Comparison of ENCODE assay signal across 19 cellular contexts in the genomic region with DNA sequence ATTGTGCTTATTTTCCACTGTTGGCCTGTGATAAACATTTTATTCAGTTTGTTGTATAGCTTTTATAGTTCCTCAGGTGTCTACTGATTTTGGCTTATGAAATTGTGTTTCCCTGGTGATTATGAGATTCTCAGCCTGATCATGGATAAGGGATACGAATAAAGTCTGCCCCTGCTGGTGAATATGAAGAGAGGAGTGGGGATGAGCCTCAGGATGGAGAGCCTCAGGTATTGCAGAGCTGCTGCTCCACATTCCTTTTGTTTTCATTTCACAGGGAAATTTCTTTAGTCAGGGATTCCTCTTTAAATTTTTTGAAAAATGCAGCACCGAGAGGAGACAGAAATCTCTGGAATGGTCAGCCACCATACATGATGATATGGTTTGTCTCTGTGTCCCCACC. TPM values are rescaled to one million over a fixed set of nuclear protein-coding genes. Genes with fewer than 3 reads are reported as not detected.
DNase-seq lines count a peak whose midpoint lies in the region; ATAC-seq, FAIRE-seq and TF ChIP-seq lines count a peak whose summit lies in the region.
"Had no signal": no experiment of that assay in that cellular context is flagged by ENCODE, and none has a peak within 500 bp of the region (broad histone marks: within the 10 kb centered on the region; RNA-seq: fewer than 3 reads in every experiment).

No MANE protein-coding gene starts in this region.

- H3K79me2 ChIP-seq in HepG2 (ENCODE audit: insufficient read depth, low read length) = no peaks in the 10 kb centered on the region

- BruUV-seq in HepG2 (replicated peaks; lab: Mats Ljungman, UMichigan) = no TSS peak

- TF ChIP-seq EP300 in HepG2 (IDR thresholded peaks at IDR 0.05; ENCODE audit: low read depth in 2 of 2, low read length in 2 of 2) (no peak), HepG2 (CRISPR knock-in tag; IDR thresholded peaks at IDR 0.05; ENCODE audit: borderline replicate concordance) (no peak)

- H3K9ac ChIP-seq in HepG2 (ENCODE audit: insufficient read depth, low read depth, low read length) = no peak overlapping the region

- no peak overlapping the region for H2AFZ ChIP-seq in HepG2 (ENCODE audit: low read length)

- intact Hi-C loops in HepG2 (cut with micrococcal nuclease; ENCODE audit: unreplicated experiment) = no loop called here
- intact Hi-C loops in right lobe of liver (cut with DNase I) = no loop called here

- no peak overlapping the region for H3K27ac ChIP-seq in HepG2 (ENCODE audit: extremely low read length, insufficient read depth, low read length)
- H3K27ac ChIP-seq in right lobe of liver = no peak overlapping the region
- H3K27ac ChIP-seq: SK-N-MC, spleen, stomach had no signal

- in situ Hi-C loops in HepG2 (cut with HindIII; ENCODE audit: extremely low pct_ligation_motif_present, low pct_unique_long_range_greater_than_20kb) = no loop called here

- TF ChIP-seq POLR2A in HepG2 (IDR thresholded peaks at IDR 0.05; ENCODE audit: insufficient read depth in 1 of 2, low read depth in 2 of 2, low read length in 2 of 2) (no peak), right lobe of liver (IDR thresholded peaks at IDR 0.05) (no peak)

- CTCF ChIA-PET in HepG2 (lab: Yijun Ruan, JAX; ENCODE audit: low intra/inter-chr PET ratio, low total read pairs) = no interaction called here

- H4K20me1 ChIP-seq in HepG2 (ENCODE audit: insufficient read depth, low read length) = no peaks in the 10 kb centered on the region

- H3K9me3 ChIP-seq in HepG2 (ENCODE audit: low read length) (no peaks in the 10 kb centered on the region), right lobe of liver (no peaks in the 10 kb centered on the region)
- H3K9me3 ChIP-seq: spleen, stomach had no signal

- WGBS in HepG2 (ENCODE audit: low lambda C conversion rate) = 6% methylated on average over 2 of the region's 2 CpGs
- WGBS in right lobe of liver (ENCODE audit: insufficient coverage, low coverage, low lambda C conversion rate, missing lambda C conversion rate) = 57% methylated on average over 2 of the region's 2 CpGs

- H3K4me3 ChIP-seq in HepG2 (replicated peaks in 1 of 3; ENCODE audit: insufficient read depth in 1 of 3, low read depth in 2 of 3, low read length in 3 of 3) (no peak overlapping the region), right lobe of liver (no peak overlapping the region), fibroblast of villous mesenchyme (ENCODE audit: low read depth, low read length) (no peak overlapping the region)
- H3K4me3 ChIP-seq: SK-N-MC, spleen, stomach had no signal

- no peak overlapping the region for H3K4me2 ChIP-seq in HepG2 (ENCODE audit: low read depth, low read length)

- H3K36me3 ChIP-seq in HepG2 (replicated peaks in 1 of 2; ENCODE audit: control insufficient read depth in 1 of 2, insufficient read depth in 2 of 2, low read length in 2 of 2) (no peaks in the 10 kb centered on the region), right lobe of liver (no peaks in the 10 kb centered on the region)
- H3K36me3 ChIP-seq: spleen, stomach had no signal

- ATAC-seq in HepG2 (peak; percentile 54; the same call in 1 of the 3 replicates), right lobe of liver (no peak), SK-N-SH treated with all-trans-retinoic acid at 6 μM for 48 hours (peak; percentile 53; the same call in 1 of the 3 replicates), GM21423 (IDR thresholded peaks at IDR 0.05; ENCODE audit: unreplicated experiment) (no peak), HG03457 (IDR thresholded peaks at IDR 0.05; ENCODE audit: unreplicated experiment) (no peak)

- H3K27me3 ChIP-seq in HepG2 (ENCODE audit: control insufficient read depth in 1 of 2, insufficient read depth in 2 of 2, low read length in 2 of 2) = peaks cover 0 to 7% of the 10 kb centered on the region in 2 experiments; a peak in 2 of 5 replicates
- no peaks in the 10 kb centered on the region for H3K27me3 ChIP-seq in right lobe of liver

- TF ChIP-seq CTCF in HepG2 (CRISPR knock-in tag; IDR thresholded peaks at IDR 0.05) (no peak), right lobe of liver (IDR thresholded peaks at IDR 0.05) (no peak), fibroblast of villous mesenchyme (IDR thresholded peaks at IDR 0.05; ENCODE audit: insufficient read depth, low read depth, low read length) (peak; percentile 27)

- no peak for FAIRE-seq in HepG2 (lab: Jason Lieb, UNC)
- FAIRE-seq: frontal cortex had no signal

- DNase-seq in HepG2 (ENCODE audit: low spot score) (no peak), right lobe of liver (no peak), fibroblast of villous mesenchyme (ENCODE audit: low read depth) (no peak), DMS79 (lab: John Stamatoyannopoulos, UW) (no peak), NCI-H2107 treated with DMSO at 0.1 percent for 48 hours (lab: John Stamatoyannopoulos, UW; ENCODE audit: unreplicated experiment) (no peak)
- DNase-seq: activated CD8-positive, alpha-beta memory T cell treated with anti-CD3 and anti-CD28 coated beads for 24 hours; activated effector memory CD4-positive, alpha-beta T cell treated with Interleukin-2 at 50 U/mL for 16 hours; AML-193; amygdala; DMS153; immature natural killer cell; nucleus accumbens; spleen; stomach had no signal

- no peak for TF ChIP-seq RAD21 in HepG2 (CRISPR knock-in tag; IDR thresholded peaks at IDR 0.05)

- H3K4me1 ChIP-seq in HepG2 (ENCODE audit: insufficient read depth, low read length) = no peaks in the 10 kb centered on the region
- no peaks in the 10 kb centered on the region for H3K4me1 ChIP-seq in right lobe of liver
- H3K4me1 ChIP-seq: spleen, stomach had no signal

- POLR2A ChIA-PET in HepG2 (lab: Yijun Ruan, JAX) = no interaction called here

TF ChIP-seq in HepG2, 621 proteins besides CTCF, POLR2A, EP300 and RAD21 (continues in another document):
- TF ChIP-seq ZIK1 (CRISPR knock-in tag; IDR thresholded peaks at IDR 0.05; ENCODE audit: borderline replicate concordance, low read depth) (no peak), ZNF709 (CRISPR knock-in tag; IDR thresholded peaks at IDR 0.05) (no peak), ZNF605 (CRISPR knock-in tag; IDR thresholded peaks at IDR 0.05) (no peak)
- TF ChIP-seq, protein P1, sequence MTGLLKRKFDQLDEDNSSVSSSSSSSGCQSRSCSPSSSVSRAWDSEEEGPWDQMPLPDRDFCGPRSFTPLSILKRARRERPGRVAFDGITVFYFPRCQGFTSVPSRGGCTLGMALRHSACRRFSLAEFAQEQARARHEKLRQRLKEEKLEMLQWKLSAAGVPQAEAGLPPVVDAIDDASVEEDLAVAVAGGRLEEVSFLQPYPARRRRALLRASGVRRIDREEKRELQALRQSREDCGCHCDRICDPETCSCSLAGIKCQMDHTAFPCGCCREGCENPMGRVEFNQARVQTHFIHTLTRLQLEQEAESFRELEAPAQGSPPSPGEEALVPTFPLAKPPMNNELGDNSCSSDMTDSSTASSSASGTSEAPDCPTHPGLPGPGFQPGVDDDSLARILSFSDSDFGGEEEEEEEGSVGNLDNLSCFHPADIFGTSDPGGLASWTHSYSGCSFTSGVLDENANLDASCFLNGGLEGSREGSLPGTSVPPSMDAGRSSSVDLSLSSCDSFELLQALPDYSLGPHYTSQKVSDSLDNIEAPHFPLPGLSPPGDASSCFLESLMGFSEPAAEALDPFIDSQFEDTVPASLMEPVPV (CRISPR knock-in tag; IDR thresholded peaks at IDR 0.05) = no peak

TF ChIP-seq in SK-N-SH treated with all-trans-retinoic acid at 6 μM for 48 hours, 23 proteins besides CTCF, POLR2A, EP300 and RAD21 (continues in another document):
- no peak for TF ChIP-seq ISL1 (CRISPR knock-in tag; IDR thresholded peaks at IDR 0.05)
- TF ChIP-seq BACH2 (CRISPR knock-in tag; IDR thresholded peaks at IDR 0.05; ENCODE audit: borderline replicate concordance) = no peak
- TF ChIP-seq TCF4 (CRISPR knock-in tag; IDR thresholded peaks at IDR 0.05; ENCODE audit: borderline replicate concordance) = no peak
- TF ChIP-seq, protein P2, sequence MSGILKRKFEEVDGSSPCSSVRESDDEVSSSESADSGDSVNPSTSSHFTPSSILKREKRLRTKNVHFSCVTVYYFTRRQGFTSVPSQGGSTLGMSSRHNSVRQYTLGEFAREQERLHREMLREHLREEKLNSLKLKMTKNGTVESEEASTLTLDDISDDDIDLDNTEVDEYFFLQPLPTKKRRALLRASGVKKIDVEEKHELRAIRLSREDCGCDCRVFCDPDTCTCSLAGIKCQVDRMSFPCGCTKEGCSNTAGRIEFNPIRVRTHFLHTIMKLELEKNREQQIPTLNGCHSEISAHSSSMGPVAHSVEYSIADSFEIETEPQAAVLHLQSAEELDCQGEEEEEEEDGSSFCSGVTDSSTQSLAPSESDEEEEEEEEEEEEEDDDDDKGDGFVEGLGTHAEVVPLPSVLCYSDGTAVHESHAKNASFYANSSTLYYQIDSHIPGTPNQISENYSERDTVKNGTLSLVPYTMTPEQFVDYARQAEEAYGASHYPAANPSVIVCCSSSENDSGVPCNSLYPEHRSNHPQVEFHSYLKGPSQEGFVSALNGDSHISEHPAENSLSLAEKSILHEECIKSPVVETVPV (CRISPR knock-in tag; IDR thresholded peaks at IDR 0.05) = no peak
- no peak for TF ChIP-seq GLIS3 (CRISPR knock-in tag; IDR thresholded peaks at IDR 0.05)

RNA-seq across cellular contexts. Expression of a gene that starts 14.7 kb away (rescaled TPM):
- total RNA-seq in HepG2 (2016; rRNA removed; fragmentation: Illumina TruSeq; extraction: Trizol) = 0.17 TPM in 1 of 2 replicates, not detected in the other
- total RNA-seq in HepG2 (2016; cell fraction: cytosol; rRNA removed; fragmentation: Illumina TruSeq; extraction: Trizol; ENCODE audit: low read depth) = not detected in 2 replicates
- total RNA-seq in HepG2 (2016; cell fraction: insoluble cytoplasmic fraction; rRNA removed; fragmentation: Illumina TruSeq; extraction: Trizol) = 0.04 TPM in 1 of 2 replicates, not detected in the other
- total RNA-seq in HepG2 (2016; cell fraction: membrane; rRNA removed; fragmentation: Illumina TruSeq; extraction: Trizol) = 0.34 TPM in 1 of 2 replicates, not detected in the other
- 0.44 TPM in 1 of 2 replicates, not detected in the other for total RNA-seq in HepG2 (2016; cell fraction: nucleus; rRNA removed; fragmentation: Illumina TruSeq; extraction: Trizol)
- 0.16 and 0.29 TPM in 2 replicates for polyA plus RNA-seq in HepG2 (2011; rRNA removed)
- 0.35 and 0.36 TPM in 2 replicates for polyA plus RNA-seq in HepG2 (2011; cell fraction: cytosol; rRNA removed)
- polyA plus RNA-seq in HepG2 (2011; cell fraction: nucleus; rRNA removed) = 0.26 and 0.35 TPM in 2 replicates
- 0.40 and 1.0 TPM in 2 replicates for polyA plus RNA-seq in HepG2 (2012)
- 0.53 TPM in 1 of 2 replicates, not detected in the other for polyA plus RNA-seq in HepG2 (2016; cell fraction: cytosol; fragmentation: Illumina TruSeq; extraction: Trizol; ENCODE audit: low read depth)
- polyA plus RNA-seq in HepG2 (2016; cell fraction: insoluble cytoplasmic fraction; fragmentation: Illumina TruSeq; extraction: Trizol; ENCODE audit: low read depth) = 0.39 TPM in 1 of 2 replicates, not detected in the other
- polyA plus RNA-seq in HepG2 (2016; cell fraction: membrane; fragmentation: Illumina TruSeq; extraction: Trizol; ENCODE audit: low read depth) = 0.34 TPM in 1 of 2 replicates, not detected in the other
- polyA plus RNA-seq in HepG2 (2016; cell fraction: nucleus; fragmentation: Illumina TruSeq; extraction: Trizol; ENCODE audit: insufficient read depth, low read depth) = 0.11 TPM in 1 of 2 replicates, not detected in the other
- 2.0 TPM in 1 of 2 replicates, not detected in the other for polyA minus RNA-seq in HepG2 (2011; rRNA and poly(A)+ RNA removed; ENCODE audit: low replicate concordance)
- 0.49 TPM in 1 of 2 replicates, not detected in the other for polyA minus RNA-seq in HepG2 (2011; cell fraction: cytosol; rRNA and poly(A)+ RNA removed)
- polyA minus RNA-seq in HepG2 (2011; cell fraction: nucleus; rRNA and poly(A)+ RNA removed) = not detected in 2 replicates
- under 1 TPM; 0.09 to 0.60 (median 0.36) TPM for total RNA-seq in right lobe of liver
- 0.32 and 0.86 TPM in 2 replicates for total RNA-seq in fibroblast of villous mesenchyme

Comparison
In these comparisons a context has a peak if more than half of its experiments do, and no peak if none do; other contexts are left out.
1. ATAC-seq: peak in HepG2 (single experiment) and SK-N-SH treated with all-trans-retinoic acid at 6 μM for 48 hours (single experiment); none in right lobe of liver (0 of 4), GM21423 (single experiment) and HG03457 (single experiment).